ENCODE assay signal across 24 cellular contexts in genomic region chr17:4411201-4411600, GRCh38. TPM values are rescaled to one million over a fixed set of nuclear protein-coding genes. Genes with fewer than 3 reads are reported as not detected.
"Had no signal": no experiment of that assay in that cellular context is flagged by ENCODE, and none has a peak within 500 bp of the region (broad histone marks: within the 10 kb centered on the region; RNA-seq: fewer than 3 reads in every experiment).

No MANE protein-coding gene starts in this region.

- H3K9ac ChIP-seq: neural progenitor cell, parathyroid adenoma had no signal

- H3K79me2 ChIP-seq: parathyroid adenoma had no signal

- H3K4me2 ChIP-seq: neural progenitor cell had no signal

- H3K27me3 ChIP-seq: neural progenitor cell, ovary, right lobe of liver, sigmoid colon, stomach, thyroid gland, tibial nerve, upper lobe of right lung, uterus had no signal

- H3K36me3 ChIP-seq: neural progenitor cell, ovary, right lobe of liver, sigmoid colon, stomach, thoracic aorta, thyroid gland, tibial nerve, upper lobe of right lung, uterus had no signal

- H3K4me3 ChIP-seq: neural progenitor cell, ovary, psoas muscle, right lobe of liver, sigmoid colon, stomach, thoracic aorta, thyroid gland, tibial nerve, upper lobe of right lung, uterus had no signal

- H3K9me3 ChIP-seq: ovary, psoas muscle, right lobe of liver, sigmoid colon, stomach, thoracic aorta, thyroid gland, tibial nerve, upper lobe of right lung, uterus had no signal

- DNase-seq: natural killer cell; occipital lobe; ovary; posterior cingulate gyrus; psoas muscle; right cardiac atrium; right lobe of liver; sigmoid colon; small intestine; stimulated activated CD4-positive, alpha-beta T cell treated with anti-CD3 and anti-CD28 coated beads, Interleukin-15, amount 100 ng/mL, for 24 hours; stimulated activated CD4-positive, alpha-beta T cell treated with anti-CD3 and anti-CD28 coated beads, Interleukin-2, amount 100 ng/mL, for 24 hours; stimulated activated CD4-positive, alpha-beta T cell treated with anti-CD3 and anti-CD28 coated beads, Interleukin-2, amount 100 ng/mL, for 48 hours; stimulated activated CD4-positive, alpha-beta T cell treated with anti-CD3 and anti-CD28 coated beads, Interleukin-4, amount 100 ng/mL, for 24 hours; stimulated activated naive B cell treated with anti-CD40 and anti-IgM and Interleukin-4, amounts not matched to agents 10 μg/mL and 1 μg/mL and 100 μg/mL, for 72 hours; stimulated activated naive CD4-positive, alpha-beta T cell treated with Interleukin-2 at 50 U/mL for 16 hours; stomach; thyroid gland; upper lobe of right lung; uterus had no signal

- H3K27ac ChIP-seq: neural progenitor cell, ovary, parathyroid adenoma, psoas muscle, right lobe of liver, sigmoid colon, stomach, thoracic aorta, thyroid gland, tibial nerve, upper lobe of right lung had no signal

- H3K4me1 ChIP-seq: neural progenitor cell, parathyroid adenoma, right lobe of liver, upper lobe of right lung, uterus had no signal

- H2AFZ ChIP-seq: neural progenitor cell, parathyroid adenoma had no signal

RNA-seq across cellular contexts. Expression of gene SPNS3, which starts 22.5 kb away (rescaled TPM):
- polyA plus RNA-seq: neural cell had no signal
